In the genomic region with DNA sequence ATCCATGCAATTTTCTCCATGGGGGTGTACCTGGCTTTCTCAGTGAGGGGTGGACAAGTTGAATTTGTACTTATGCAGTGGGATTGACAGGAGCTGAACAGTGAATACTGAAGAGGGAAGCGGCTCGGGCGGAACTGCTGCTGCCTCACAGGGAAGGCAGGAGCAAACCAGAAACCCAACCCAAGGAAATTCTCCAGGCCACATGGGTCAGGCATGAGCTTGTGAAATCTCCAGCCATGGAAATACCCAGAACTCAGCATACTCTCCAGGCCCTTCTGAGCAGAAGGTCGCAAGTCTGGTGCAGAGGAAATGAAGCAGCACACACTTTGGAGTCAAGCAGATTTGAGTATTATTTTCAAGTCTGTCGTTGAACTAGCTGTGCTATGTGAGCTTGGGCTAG, we compare ENCODE assay signal across 16 cellular contexts. TPM values are rescaled to one million over a fixed set of nuclear protein-coding genes. Genes with fewer than 3 reads are reported as not detected.
DNase-seq lines count a peak whose midpoint lies in the region; ATAC-seq and TF ChIP-seq lines count a peak whose summit lies in the region.
"Had no signal": no experiment of that assay in that cellular context is flagged by ENCODE, and none has a peak within 500 bp of the region (broad histone marks: within the 10 kb centered on the region; RNA-seq: fewer than 3 reads in every experiment).

No MANE protein-coding gene starts in this region.

- TF ChIP-seq RAD21 in neural cell (conservative IDR thresholded peaks at IDR 0.05) = no peak

- H3K4me1 ChIP-seq in aorta (ENCODE audit: control insufficient read depth in 1 of 2, insufficient read depth in 2 of 2, low read length in 2 of 2) = no peaks in the 10 kb centered on the region
- H3K4me1 ChIP-seq: Caco-2 had no signal

- H3K9ac ChIP-seq in neural cell (ENCODE audit: low read length) = peak overlapping the region; percentile 43

- H3K36me3 ChIP-seq in neural cell (ENCODE audit: insufficient read depth, low read length) (no peaks in the 10 kb centered on the region), aorta (ENCODE audit: control insufficient read depth in 1 of 2, insufficient read depth in 2 of 2, low read length in 1 of 2) (no peaks in the 10 kb centered on the region)

- H3F3A ChIP-seq in neural cell (ENCODE audit: insufficient read depth, low read length, poor library complexity, severe bottlenecking) = peaks cover 9% of the 10 kb centered on the region

- H3K79me2 ChIP-seq in neural cell (replicated peaks; ENCODE audit: insufficient read depth, low read length) = no peaks in the 10 kb centered on the region

- ATAC-seq in Right ventricle myocardium inferior (peak; percentile 23), aorta (ENCODE audit: low FRiP score) (peak; percentile 54), GM21367 (IDR thresholded peaks at IDR 0.05; ENCODE audit: unreplicated experiment) (no peak)
- ATAC-seq: activated T-cell treated with anti-CD3 and anti-CD28 coated beads, Interleukin-2, amount 50 U/mL, for 72 hours; naive thymus-derived CD4-positive, alpha-beta T cell had no signal

- H3K27me3 ChIP-seq in neural cell (ENCODE audit: insufficient read depth, low read depth, low read length) (no peaks in the 10 kb centered on the region), aorta (ENCODE audit: control insufficient read depth in 1 of 2, insufficient read depth in 2 of 2, low read length in 1 of 2) (no peaks in the 10 kb centered on the region)
- H3K27me3 ChIP-seq: dorsolateral prefrontal cortex had no signal

- peak overlapping the region; percentile 72 for H3K4me2 ChIP-seq in neural cell (ENCODE audit: low read length)

- TF ChIP-seq EP300 in neural cell (conservative IDR thresholded peaks at IDR 0.05; ENCODE audit: poor library complexity, severe bottlenecking) = no peak

- no peaks in the 10 kb centered on the region for H3K9me2 ChIP-seq in neural cell (ENCODE audit: insufficient read depth, low read length)

- 76 to 79% methylated on average over 5 of the region's 5 CpGs for WGBS in aorta, 2 donors

- H2AFZ ChIP-seq in neural cell (ENCODE audit: low read depth, low read length) = no peak overlapping the region

- DNase-seq in Right ventricle myocardium inferior (ENCODE audit: missing footprints) (no peak), cardiac septum (ENCODE audit: low spot score) (no peak), head of caudate nucleus (peak; percentile 23 to 83 (median 50)), aorta (peak in 1 of 2 donors; percentile 64), DMS79 (lab: John Stamatoyannopoulos, UW) (no peak)
- DNase-seq in activated CD4-positive, CD25-positive, alpha-beta regulatory T cell (lab: John Stamatoyannopoulos, UW) = no peak
- DNase-seq: activated CD4-positive, alpha-beta T cell treated with anti-CD3 and anti-CD28 coated beads for 48 hours; activated T-cell treated with anti-CD3 and anti-CD28 coated beads, Interleukin-2, amount 50 U/mL, for 72 hours; Caco-2; immature natural killer cell; naive thymus-derived CD4-positive, alpha-beta T cell; NCI-H1436 treated with DMSO at 0.1 percent for 48 hours; NCI-H526 treated with DMSO at 0.1 percent for 48 hours had no signal

- TF ChIP-seq CTCF in neural cell (IDR thresholded peaks at IDR 0.05; ENCODE audit: poor library complexity, severe bottlenecking) = no peak

- H3K27ac ChIP-seq in neural cell (ENCODE audit: low read length) = peak overlapping the region; percentile 86
- H3K27ac ChIP-seq in aorta (ENCODE audit: low read depth in 1 of 2, low read length in 2 of 2) = no peak overlapping the region

- no peaks in the 10 kb centered on the region for H3K9me3 ChIP-seq in neural cell (ENCODE audit: low read length)
- no peaks in the 10 kb centered on the region for H3K9me3 ChIP-seq in aorta (ENCODE audit: control insufficient read depth, low read length)
- H3K9me3 ChIP-seq: Caco-2 had no signal

- peak overlapping the region; percentile 54 for H3K4me3 ChIP-seq in neural cell (ENCODE audit: low read length)
- no peak overlapping the region for H3K4me3 ChIP-seq in aorta (ENCODE audit: low read length in 2 of 2)
- H3K4me3 ChIP-seq: dorsolateral prefrontal cortex had no signal

- H4K20me1 ChIP-seq in neural cell (ENCODE audit: insufficient read depth) = no peaks in the 10 kb centered on the region

- intact Hi-C loops in Right ventricle myocardium inferior (cut with DNase I) = loop anchor here (5.0 kb wide), 1 partner anchor 58 kb away; a partner anchor contains a TSS
- intact Hi-C loops in cardiac septum (cut with DNase I) = no loop called here
- intact Hi-C loops in head of caudate nucleus (cut with DNase I) = no loop called here
- intact Hi-C loops in aorta (cut with DNase I) = no loop called here

TF ChIP-seq in neural cell, 6 proteins besides CTCF, POLR2A, EP300 and RAD21:
- TF ChIP-seq POLR2AphosphoS5 (IDR thresholded peaks at IDR 0.05) = peak; percentile 37
- no peak for TF ChIP-seq SMC3 (conservative IDR thresholded peaks at IDR 0.05; ENCODE audit: poor library complexity)
- peak; percentile 13 for TF ChIP-seq MXI1 (conservative IDR thresholded peaks at IDR 0.05; ENCODE audit: poor library complexity, severe bottlenecking)

RNA-seq across cellular contexts. Expression of a gene that starts 26.5 kb away (rescaled TPM):
- 21.3 TPM for total RNA-seq in Right ventricle myocardium inferior
- 21.8 TPM for total RNA-seq in cardiac septum
- 28.2 and 30.5 TPM in 2 replicates for polyA plus RNA-seq in neural cell
- polyA minus RNA-seq in neural cell = 16.8 and 18.6 TPM in 2 replicates
- total RNA-seq in aorta = 10 to 100 TPM; 18.6 to 19.1 TPM
- polyA plus RNA-seq in aorta = 10 to 100 TPM; 16.8 to 23.1 TPM

RNA-seq across cellular contexts. Expression of a gene that starts 57.3 kb away (rescaled TPM):
- total RNA-seq in Right ventricle myocardium inferior = 53.2 TPM
- total RNA-seq in cardiac septum = 46.6 TPM
- 82.3 and 103 TPM in 2 replicates for polyA plus RNA-seq in neural cell
- polyA minus RNA-seq in neural cell = 141 and 142 TPM in 2 replicates
- 10 to 100 TPM; 53.3 to 65.3 TPM for total RNA-seq in aorta
- 10 to 100 TPM; 18.1 to 21.4 TPM for polyA plus RNA-seq in aorta

Comparison
In these comparisons a context has a peak if more than half of its experiments do, and no peak if none do; other contexts are left out.
1. DNase-seq: peak in head of caudate nucleus (42 of 42); none in Right ventricle myocardium inferior (single experiment), cardiac septum (single experiment), DMS79 (single experiment) and activated CD4-positive, CD25-positive, alpha-beta regulatory T cell (0 of 4).